ENCODE assay signal across 21 cellular contexts in the genomic region with DNA sequence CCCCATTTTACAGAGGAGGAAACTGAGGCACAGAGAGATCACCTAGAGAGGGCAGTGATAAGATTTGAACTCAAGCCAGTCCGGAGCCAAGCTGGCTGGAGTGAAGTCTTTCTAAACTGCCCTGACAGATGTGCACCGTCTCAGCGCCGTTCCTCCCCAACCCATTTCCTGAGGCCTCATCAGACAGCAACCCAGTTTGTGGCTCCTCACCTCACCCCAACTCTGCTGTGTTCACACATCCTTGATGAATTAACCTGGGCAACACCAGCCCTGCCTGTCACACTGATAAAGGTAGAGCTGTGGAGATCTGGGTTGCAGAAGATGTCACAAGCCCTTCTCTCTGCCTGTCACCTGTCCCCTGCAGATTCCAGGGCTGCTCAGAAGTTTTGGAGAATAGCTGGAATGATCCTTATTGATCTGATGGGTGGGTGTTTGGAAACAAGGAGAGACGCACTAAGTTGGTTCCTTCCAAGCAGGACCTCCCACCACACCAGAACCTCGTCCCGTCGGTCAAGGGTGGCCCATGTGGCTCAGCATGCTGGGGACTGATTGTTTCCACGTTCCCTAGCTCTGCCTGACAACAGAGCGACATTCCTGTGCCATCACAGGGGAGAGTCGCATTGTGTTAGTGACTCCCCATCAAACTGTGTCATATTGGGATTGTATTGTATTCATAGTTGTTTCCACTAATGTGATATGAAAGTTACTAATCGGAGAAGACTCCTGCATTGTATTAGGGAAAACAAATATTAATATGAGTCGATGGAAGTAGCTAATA.
"Had no signal": no experiment of that assay in that cellular context is flagged by ENCODE, and none has a peak within 500 bp of the region (broad histone marks: within the 10 kb centered on the region; RNA-seq: fewer than 3 reads in every experiment).

No MANE protein-coding gene starts in this region.

- H3K27ac ChIP-seq: esophagus squamous epithelium, gastroesophageal sphincter, right atrium auricular region, sigmoid colon, skin epidermis, stomach, thoracic aorta had no signal

- H3K4me3 Mint-ChIP-seq: effector memory CD8-positive, alpha-beta T cell; neural crest cell had no signal

- H3K9me3 Mint-ChIP-seq: effector memory CD8-positive, alpha-beta T cell; naive thymus-derived CD8-positive, alpha-beta T cell; neural crest cell had no signal

- H3K36me3 Mint-ChIP-seq: naive thymus-derived CD8-positive, alpha-beta T cell had no signal

- ATAC-seq: effector memory CD8-positive, alpha-beta T cell; gastroesophageal sphincter; left lobe of liver; mucosa of descending colon; naive thymus-derived CD8-positive, alpha-beta T cell had no signal

- H3K27me3 ChIP-seq: right atrium auricular region, sigmoid colon had no signal

- H3K4me1 Mint-ChIP-seq: neural crest cell had no signal

- H3K4me3 ChIP-seq: esophagus squamous epithelium, gastroesophageal sphincter, mucosa of descending colon, right atrium auricular region, sigmoid colon, skin epidermis, stomach, thoracic aorta had no signal

- H3K4me1 ChIP-seq: esophagus squamous epithelium, gastroesophageal sphincter, right atrium auricular region, stomach had no signal

- H3K9me3 ChIP-seq: esophagus squamous epithelium, gastroesophageal sphincter, mucosa of descending colon, right atrium auricular region, sigmoid colon, stomach, thoracic aorta had no signal

- DNase-seq: effector memory CD8-positive, alpha-beta T cell; esophagus squamous epithelium; foreskin fibroblast; glutamatergic neuron; islet precursor cell; mammary epithelial cell; mucosa of descending colon; naive thymus-derived CD8-positive, alpha-beta T cell; sigmoid colon; stimulated activated CD4-positive, alpha-beta T cell treated with anti-CD3 and anti-CD28 coated beads, Interleukin-2, amount 100 ng/mL, for 24 hours; stimulated activated CD4-positive, alpha-beta T cell treated with anti-CD3 and anti-CD28 coated beads, Interleukin-4, amount 100 ng/mL, for 4 hours; stimulated activated naive CD4-positive, alpha-beta T cell; stomach; substantia nigra; trophoblast cell had no signal
